16 cellular contexts compared by ENCODE assay signal in the genomic region with DNA sequence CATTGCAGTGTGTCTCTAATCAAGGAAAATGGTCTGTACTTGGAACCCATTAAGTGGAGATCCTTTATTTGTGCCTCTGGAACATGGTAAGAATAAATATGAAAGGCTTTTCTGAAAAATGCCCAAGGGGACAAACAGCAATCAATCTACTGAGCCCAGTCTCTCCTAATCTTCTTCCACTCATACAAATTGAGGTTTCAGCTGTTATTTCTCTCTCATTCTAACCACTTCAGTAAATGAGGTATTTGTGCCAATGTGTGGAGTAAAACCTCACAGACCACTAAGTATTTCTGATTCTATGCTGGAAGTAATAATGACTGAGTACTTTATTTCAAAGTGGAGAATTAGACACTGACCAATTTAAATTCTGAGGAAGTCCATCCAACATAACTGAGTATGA.
"Had no signal": no experiment of that assay in that cellular context is flagged by ENCODE, and none has a peak within 500 bp of the region (broad histone marks: within the 10 kb centered on the region; RNA-seq: fewer than 3 reads in every experiment).

No MANE protein-coding gene starts in this region.

- H3K36me3 ChIP-seq: breast epithelium, esophagus squamous epithelium, neutrophil had no signal

- H3K27me3 Mint-ChIP-seq: activated naive CD4-positive, alpha-beta T cell treated with anti-CD3 and anti-CD28 coated beads, Interleukin-2, amount 50 U/mL, for 24 hours; naive thymus-derived CD8-positive, alpha-beta T cell; stimulated activated memory B cell treated with anti-CD40 and anti-IgM and Interleukin-4, amounts not matched to agents 10 μg/mL and 1 μg/mL and 100 μg/mL, for 72 hours had no signal

- H3K4me3 Mint-ChIP-seq: activated naive CD4-positive, alpha-beta T cell treated with anti-CD3 and anti-CD28 coated beads, Interleukin-2, amount 50 U/mL, for 24 hours; immature natural killer cell; naive thymus-derived CD8-positive, alpha-beta T cell; stimulated activated memory B cell treated with anti-CD40 and anti-IgM and Interleukin-4, amounts not matched to agents 10 μg/mL and 1 μg/mL and 100 μg/mL, for 72 hours had no signal

- ATAC-seq: left colon; naive thymus-derived CD8-positive, alpha-beta T cell; stimulated activated memory B cell treated with anti-CD40 and anti-IgM and Interleukin-4, amounts not matched to agents 10 μg/mL and 1 μg/mL and 100 μg/mL, for 72 hours had no signal

- H3K36me3 Mint-ChIP-seq: activated naive CD4-positive, alpha-beta T cell treated with anti-CD3 and anti-CD28 coated beads, Interleukin-2, amount 50 U/mL, for 24 hours; immature natural killer cell; naive thymus-derived CD8-positive, alpha-beta T cell; stimulated activated memory B cell treated with anti-CD40 and anti-IgM and Interleukin-4, amounts not matched to agents 10 μg/mL and 1 μg/mL and 100 μg/mL, for 72 hours had no signal

- H3K9me3 Mint-ChIP-seq: activated naive CD4-positive, alpha-beta T cell treated with anti-CD3 and anti-CD28 coated beads, Interleukin-2, amount 50 U/mL, for 24 hours; immature natural killer cell; naive thymus-derived CD8-positive, alpha-beta T cell; stimulated activated memory B cell treated with anti-CD40 and anti-IgM and Interleukin-4, amounts not matched to agents 10 μg/mL and 1 μg/mL and 100 μg/mL, for 72 hours had no signal

- H3K4me3 ChIP-seq: breast epithelium, esophagus squamous epithelium, skin epidermis had no signal

- H3K4me1 Mint-ChIP-seq: immature natural killer cell; naive thymus-derived CD8-positive, alpha-beta T cell had no signal

- H3K27ac ChIP-seq: breast epithelium, neutrophil had no signal

- DNase-seq: activated effector memory CD4-positive, alpha-beta T cell treated with Interleukin-2 at 50 U/mL for 16 hours; activated T-cell treated with anti-CD3 and anti-CD28 coated beads, Interleukin-2, amount 50 U/mL, for 1 hour; esophagus squamous epithelium; foreskin fibroblast; immature natural killer cell; left colon; naive thymus-derived CD8-positive, alpha-beta T cell; posterior cingulate gyrus; SW 1271; T-helper 9 cell; trophoblast cell had no signal

- H3K27ac Mint-ChIP-seq: activated naive CD4-positive, alpha-beta T cell treated with anti-CD3 and anti-CD28 coated beads, Interleukin-2, amount 50 U/mL, for 24 hours; immature natural killer cell; naive thymus-derived CD8-positive, alpha-beta T cell; stimulated activated memory B cell treated with anti-CD40 and anti-IgM and Interleukin-4, amounts not matched to agents 10 μg/mL and 1 μg/mL and 100 μg/mL, for 72 hours had no signal

- H3K27me3 ChIP-seq: breast epithelium, esophagus squamous epithelium, neutrophil had no signal

- H3K9me3 ChIP-seq: breast epithelium, esophagus squamous epithelium, neutrophil had no signal
